Comparison of ENCODE assay signal across 18 cellular contexts in the genomic region with DNA sequence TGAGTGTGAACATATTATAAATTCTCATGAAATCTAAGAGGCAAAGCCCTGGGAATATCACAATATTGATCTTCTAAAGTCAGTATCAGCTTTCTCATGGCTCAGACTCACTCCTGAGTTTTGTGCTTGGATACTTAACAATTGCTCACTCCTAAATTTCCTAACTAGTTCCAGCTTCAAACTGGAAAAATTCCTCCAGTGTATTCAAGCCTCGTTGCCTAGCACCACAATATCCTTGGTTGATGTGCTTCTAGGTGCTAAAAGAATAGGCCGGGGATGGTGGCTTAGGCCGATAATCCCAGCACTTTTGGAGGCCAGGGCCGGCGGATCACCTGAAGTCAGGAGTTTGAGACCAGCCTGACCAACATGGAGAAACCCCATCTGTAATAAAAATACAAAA.
DNase-seq lines count a peak whose midpoint lies in the region; ATAC-seq and TF ChIP-seq lines count a peak whose summit lies in the region.
"Had no signal": no experiment of that assay in that cellular context is flagged by ENCODE, and none has a peak within 500 bp of the region (broad histone marks: within the 10 kb centered on the region; RNA-seq: fewer than 3 reads in every experiment).

No MANE protein-coding gene starts in this region.

- no peak overlapping the region for H3K4me3 ChIP-seq in OCI-LY1 (ENCODE audit: low read depth, low read length, poor library complexity, severe bottlenecking)
- no peak overlapping the region for H3K4me3 ChIP-seq in tibial artery
- H3K4me3 ChIP-seq: PC-9 had no signal

- TF ChIP-seq CTCF in OCI-LY1 (IDR thresholded peaks at IDR 0.05; ENCODE audit: low read length) (no peak), tibial artery (IDR thresholded peaks at IDR 0.05) (no peak)

- no peaks in the 10 kb centered on the region for H3K27me3 Mint-ChIP-seq in memory B cell
- H3K27me3 Mint-ChIP-seq: CD4-positive, CD25-positive, alpha-beta regulatory T cell had no signal

- H3K36me3 ChIP-seq in OCI-LY1 (ENCODE audit: insufficient read depth, low read length) (peaks cover 45% of the 10 kb centered on the region), tibial artery (no peaks in the 10 kb centered on the region)

- H4K20me1 ChIP-seq in OCI-LY1 (ENCODE audit: insufficient read depth, low read length) = no peaks in the 10 kb centered on the region

- no peak overlapping the region for H3K9ac ChIP-seq in OCI-LY1 (ENCODE audit: low read length)

- H3K4me2 ChIP-seq in OCI-LY1 (ENCODE audit: low read length) = no peak overlapping the region
- H3K4me2 ChIP-seq: PC-9 had no signal

- DNase-seq in AG20443 (ENCODE audit: low spot score) (peak; percentile 41), memory B cell (ENCODE audit: low spot score in 2 of 2) (no peak), tibial artery (no peak), NCI-H510A treated with DMSO at 0.1 percent for 48 hours (lab: John Stamatoyannopoulos, UW) (no peak), NCI-H510A (lab: John Stamatoyannopoulos, UW) (no peak), DMS 273 (lab: John Stamatoyannopoulos, UW; ENCODE audit: unreplicated experiment) (no peak)
- DNase-seq: AML-193; Caco-2; CD4-positive, CD25-positive, alpha-beta regulatory T cell; EL; HCEC 1CT; IMR-90; Kasumi-1; NCI-H1105 treated with DMSO at 0.1 percent for 48 hours; NCI-H187; NCI-H774; PC-9 had no signal

- intact Hi-C loops in tibial artery (cut with DNase I; ENCODE audit: low total_unique reads) = loop anchor here (5.0 kb wide), 1 partner anchor 64 kb away; a partner anchor contains a TSS

- H3K36me3 Mint-ChIP-seq in memory B cell = peaks cover 2% of the 10 kb centered on the region

- H3K4me1 Mint-ChIP-seq in memory B cell = peaks cover 28% of the 10 kb centered on the region

- H3K27me3 ChIP-seq in OCI-LY1 (ENCODE audit: insufficient read depth, low read length) (no peaks in the 10 kb centered on the region), tibial artery (no peaks in the 10 kb centered on the region)

- H3K4me1 ChIP-seq in OCI-LY1 (ENCODE audit: insufficient read depth, low read length, severe bottlenecking) (peaks cover 18% of the 10 kb centered on the region), tibial artery (peaks cover 0 to 62% (median 37%) of the 10 kb centered on the region in 4 donors)
- H3K4me1 ChIP-seq: Caco-2 had no signal

- no peaks in the 10 kb centered on the region for H3K9me2 ChIP-seq in OCI-LY1 (ENCODE audit: low read depth, low read length)

- no peak for ATAC-seq in memory B cell (ENCODE audit: low read depth)

- H3K27ac ChIP-seq in OCI-LY1 (ENCODE audit: low read depth, low read length, poor library complexity, severe bottlenecking) (peak overlapping the region; percentile 42), tibial artery (peak overlapping the region; percentile 33 to 95)
- H3K27ac ChIP-seq: PC-9 had no signal

- no peaks in the 10 kb centered on the region for H3F3A ChIP-seq in OCI-LY1 (ENCODE audit: insufficient read depth, low read length)

- H3K9me3 ChIP-seq in OCI-LY1 (ENCODE audit: low read length) (0 out of 2 replicates have a peak, but pooled peaks cover 3% of the 10 kb centered on the region), tibial artery (no peaks in the 10 kb centered on the region)
- H3K9me3 ChIP-seq: Caco-2 had no signal

- no peak overlapping the region for H3K4me3 Mint-ChIP-seq in memory B cell
- H3K4me3 Mint-ChIP-seq: CD4-positive, CD25-positive, alpha-beta regulatory T cell had no signal

- H3K9me3 Mint-ChIP-seq in memory B cell = no peaks in the 10 kb centered on the region

- H3K79me2 ChIP-seq in OCI-LY1 (ENCODE audit: insufficient read depth, low read length) = peaks cover 5% of the 10 kb centered on the region; the same call in 1 of the 2 replicates

- no peak overlapping the region for H2AFZ ChIP-seq in OCI-LY1 (ENCODE audit: low read length)
- H2AFZ ChIP-seq: PC-9 had no signal

- H3K27ac Mint-ChIP-seq in memory B cell = peak overlapping the region; percentile 94
